Comparison of ENCODE assay signal across 7 cellular contexts in genomic region chr11:14645247-14645912, GRCh38. TPM values are rescaled to one million over a fixed set of nuclear protein-coding genes. Genes with fewer than 3 reads are reported as not detected.
DNase-seq lines count a peak whose midpoint lies in the region; ATAC-seq, FAIRE-seq and TF ChIP-seq lines count a peak whose summit lies in the region.

No MANE protein-coding gene starts in this region.

- H3K9me3 ChIP-seq in mononuclear cell (ENCODE audit: low read depth, low read length): no peaks in the 10 kb centered on the region

- no peak for ATAC-seq in GM21447 (IDR thresholded peaks at IDR 0.05; ENCODE audit: unreplicated experiment)
- ATAC-seq in GM21723 (IDR thresholded peaks at IDR 0.05; ENCODE audit: unreplicated experiment): no peak

- no peaks in the 10 kb centered on the region for H3K36me3 ChIP-seq in bronchial epithelial cell (ENCODE audit: control insufficient read depth, insufficient read depth, low read length)

- TF ChIP-seq CTCF in GM13976 (IDR thresholded peaks at IDR 0.05; ENCODE audit: borderline replicate concordance, control extremely low read depth, extremely low read depth, insufficient read depth, missing control alignments) (no peak), bronchial epithelial cell (IDR thresholded peaks at IDR 0.05; ENCODE audit: insufficient read depth, low read length, severe bottlenecking) (no peak)

- peaks cover 15% of the 10 kb centered on the region for H3K4me1 ChIP-seq in mononuclear cell (ENCODE audit: insufficient read depth, low read length)

- H3K27me3 ChIP-seq in bronchial epithelial cell (ENCODE audit: control insufficient read depth, insufficient read depth, low read length) (peaks cover 7% of the 10 kb centered on the region), mononuclear cell (ENCODE audit: insufficient read depth, low read length) (no peaks in the 10 kb centered on the region)

- no peak for FAIRE-seq in bronchial epithelial cell (lab: Jason Lieb, UNC)

- DNase-seq in GM13976 (ENCODE audit: low spot score) (peak; percentile 21), NCI-H460 (ENCODE audit: extremely low read depth, low read depth) (peak; percentile 41), bronchial epithelial cell (ENCODE audit: low read depth) (peak; percentile 53)
- no peak for DNase-seq in activated effector memory CD4-positive, alpha-beta T cell treated with Interleukin-2 at 50 U/mL for 16 hours

- peak overlapping the region; percentile 64 for H3K4me3 ChIP-seq in bronchial epithelial cell (ENCODE audit: low read depth, low read length)
- peak overlapping the region; percentile 80 for H3K4me3 ChIP-seq in mononuclear cell (ENCODE audit: low read length)

- in situ Hi-C loops in GM13976 (cut with MboI; ENCODE audit: low sequenced_read_pairs, unreplicated experiment): no loop called here

RNA-seq across cellular contexts. Expression of gene PDE3B, which starts 1.8 kb away (rescaled TPM):
- total RNA-seq in NCI-H460 (2014; rRNA removed; shearing (Covaris generic)): 22.0 and 25.2 TPM in 2 replicates
- polyA plus RNA-seq in NCI-H460 (2014; cell fraction: nucleus; rRNA removed): 12.8 and 26.5 TPM in 2 replicates
- total RNA-seq in bronchial epithelial cell (0.13 and 0.26 TPM in 2 replicates), mononuclear cell (149 TPM)

Comparison
In these comparisons a context has a peak if more than half of its experiments do, and no peak if none do; other contexts are left out.
1. RNA of gene PDE3B, which starts 1.8 kb away (total RNA-seq): 149 TPM in mononuclear cell (single experiment) and 22.0 to 25.2 TPM in NCI-H460; 0.13 to 0.26 TPM in bronchial epithelial cell; every median in the first group is over 10 times any median in the second.